Comparison of ENCODE assay signal across 9 cellular contexts in genomic region chr7:54355842-54356241, GRCh38.
"Had no signal": no experiment of that assay in that cellular context is flagged by ENCODE, and none has a peak within 500 bp of the region (broad histone marks: within the 10 kb centered on the region; RNA-seq: fewer than 3 reads in every experiment).

No MANE protein-coding gene starts in this region.

- FAIRE-seq: H1, H54 had no signal

- H3K27ac Mint-ChIP-seq: GM23338, H9, HFFc6 had no signal

- H3K4me3 Mint-ChIP-seq: GM23338, H9, HFFc6 had no signal

- H3K9me3 Mint-ChIP-seq: H9 had no signal

- DNase-seq: GM23248, GOT3, H7, H9, HCEC 1CT, HFFc6 had no signal
